8 cellular contexts compared by ENCODE assay signal in the genomic region with DNA sequence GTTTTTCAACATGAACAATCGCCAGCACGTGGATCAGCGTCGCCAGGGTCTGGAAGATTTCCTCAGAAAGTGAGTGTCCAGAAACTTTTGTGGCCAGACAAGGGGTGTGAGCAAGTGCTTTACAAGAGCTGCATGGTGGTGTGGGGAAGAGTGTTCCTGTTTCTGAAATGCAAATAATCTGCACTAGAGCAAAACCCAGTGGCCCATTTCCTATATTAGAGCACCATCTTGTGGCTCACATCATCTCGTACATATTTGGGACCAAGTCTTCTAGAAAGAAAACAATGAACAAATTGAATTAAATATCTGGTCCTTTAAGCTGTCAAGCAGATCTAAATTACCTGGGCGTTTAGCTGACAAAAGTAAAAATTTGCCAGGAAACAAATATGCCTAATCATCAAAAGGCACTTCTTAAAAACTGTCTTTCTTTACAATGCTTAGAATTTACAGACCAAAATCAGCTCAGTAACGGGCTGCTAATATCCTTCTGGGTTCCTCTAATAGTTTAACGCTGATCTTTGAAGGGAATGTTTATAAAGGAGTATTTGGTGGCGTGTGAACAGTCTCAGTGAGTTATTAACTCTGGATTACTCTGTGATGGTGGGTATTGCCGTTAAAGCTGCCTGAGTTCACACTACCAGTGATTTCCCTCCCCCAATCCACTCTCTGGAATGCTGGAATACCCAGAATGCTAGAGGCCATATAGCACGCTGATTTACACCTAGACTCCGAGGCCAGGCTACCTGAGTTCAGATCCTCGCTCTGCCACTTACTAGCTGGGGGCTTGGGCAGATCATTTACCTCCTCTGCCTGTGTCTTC.
DNase-seq lines count a peak whose midpoint lies in the region; ATAC-seq, FAIRE-seq and TF ChIP-seq lines count a peak whose summit lies in the region.

No MANE protein-coding gene starts in this region.

- no peaks in the 10 kb centered on the region for H3K79me2 ChIP-seq in K562 (ENCODE audit: control insufficient read depth, insufficient read depth, low read length)

- BruUV-seq in K562 (replicated peaks; lab: Mats Ljungman, UMichigan), result no TSS peak

- H4K20me1 ChIP-seq in K562 (replicated peaks; ENCODE audit: control insufficient read depth, insufficient read depth, low read length), result no peaks in the 10 kb centered on the region

- H3K4me1 ChIP-seq in K562 (replicated peaks in 1 of 2; ENCODE audit: control insufficient read depth in 2 of 2, insufficient read depth in 2 of 2, low read length in 2 of 2), result no peaks in the 10 kb centered on the region; a peak in 1 of 5 replicates
- H3K4me1 ChIP-seq in spleen, result peaks cover 6 to 49% (median 22%) of the 10 kb centered on the region in 6 donors

- H2AFZ ChIP-seq in K562 (ENCODE audit: low read depth, low read length), result no peak overlapping the region

- TF ChIP-seq CTCF in K562 (IDR thresholded peaks at IDR 0.05 in 2 of 3, conservative IDR thresholded peaks at IDR 0.05 in 1 of 3; ENCODE audit: insufficient read depth in 2 of 3, low read depth in 1 of 3, low read length in 3 of 3), result peak; percentile 70 to 90 (median 71); a peak in 5 of 6 replicates
- TF ChIP-seq CTCF in spleen (IDR thresholded peaks at IDR 0.05 in 8 of 11, conservative IDR thresholded peaks at IDR 0.05 in 3 of 11), result peak in 10 of 11 experiments; percentile 42 to 94 (median 78)

- TF ChIP-seq RAD21 in K562 (CRISPR knock-in tag; conservative IDR thresholded peaks at IDR 0.05 in 1 of 2, IDR thresholded peaks at IDR 0.05 in 1 of 2), result peak; percentile 97 to 98

- TF ChIP-seq EP300 in K562 (IDR thresholded peaks at IDR 0.05; ENCODE audit: low read length), result no peak

- H3K36me3 ChIP-seq in K562 (ENCODE audit: control insufficient read depth, insufficient read depth, low read length) (peaks cover 8% of the 10 kb centered on the region; the same call in 2 of the 3 replicates), spleen (peaks cover 0 to 44% (median 12%) of the 10 kb centered on the region in 6 donors)

- CTCF ChIA-PET in K562 (lab: Yijun Ruan, JAX; ENCODE audit: low intra/inter-chr PET ratio), result interaction anchor here (0.5 to 3.7 kb wide), 16 partner anchors 74 to 974 kb away, joined by 3 to 27 read pairs (median 4); a partner anchor contains a TSS

- no peak for TF ChIP-seq POLR2A in K562 (conservative IDR thresholded peaks at IDR 0.05)
- TF ChIP-seq POLR2A in spleen (IDR thresholded peaks at IDR 0.05), result no peak

- H3K4me3 ChIP-seq in K562 (no peak overlapping the region), spleen (no peak overlapping the region)

- ATAC-seq in GM18498 (IDR thresholded peaks at IDR 0.05; ENCODE audit: unreplicated experiment) (peak; percentile 82), HG02885 (IDR thresholded peaks at IDR 0.05; ENCODE audit: poor library complexity, unreplicated experiment) (peak; percentile 93), K562 (peak; percentile 86)

- intact Hi-C loops in K562 (cut with micrococcal nuclease) (loop anchor here (1.0 to 10.0 kb wide), 5 partner anchors 74 to 510 kb away; a partner anchor contains a TSS), spleen (cut with DNase I; ENCODE audit: low total_unique reads) (loop anchor here (5.0 kb wide), 3 partner anchors 278 to 797 kb away; no protein-coding TSS in a partner anchor)

- 38% methylated on average over 13 of the region's 13 CpGs for WGBS in K562 (ENCODE audit: insufficient coverage, low coverage, missing lambda C conversion rate)
- WGBS in spleen, 5 donors, result 46 to 56% (median 51%) methylated on average over 13 of the region's 13 CpGs

- in situ Hi-C loops in ACHN (cut with HindIII; ENCODE audit: low pct_ligation_motif_present, low pct_unique_long_range_greater_than_20kb, low sequenced_read_pairs) (no loop called here), K562 (cut with MboI) (loop anchor here (5.0 kb wide), 4 partner anchors 273 to 802 kb away; a partner anchor contains a TSS)

- no peak overlapping the region for H3K9ac ChIP-seq in K562 (ENCODE audit: insufficient read depth in 1 of 2, low read depth in 2 of 2, low read length in 2 of 2)

- H3K9me1 ChIP-seq in K562 (ENCODE audit: control insufficient read depth, insufficient read depth, low read length), result no peaks in the 10 kb centered on the region

- DNase-seq in ACHN (peak; percentile 86), NCI-H1694 (lab: John Stamatoyannopoulos, UW) (peak; percentile 85), SW480 (ENCODE audit: low spot score) (peak; percentile 90), K562 (ENCODE audit: extremely low read depth in 1 of 4, low spot score in 3 of 4) (peak; percentile 18 to 78 (median 30)), iPS-NIHi11 (ENCODE audit: low spot score) (peak; percentile 45), spleen (no peak)

- H3K9me3 ChIP-seq in K562 (replicated peaks; ENCODE audit: control insufficient read depth, insufficient read depth, low read depth, low read length), result no peaks in the 10 kb centered on the region
- H3K9me3 ChIP-seq in spleen, result no peaks in the 10 kb centered on the region

- H3K27me3 ChIP-seq in K562 (ENCODE audit: control insufficient read depth in 2 of 2, insufficient read depth in 2 of 2, low read length in 2 of 2), result no peaks in the 10 kb centered on the region
- H3K27me3 ChIP-seq in spleen (replicated peaks in 1 of 7), result no peaks in the 10 kb centered on the region

- POLR2A ChIA-PET in K562 (lab: Yijun Ruan, JAX), result interaction anchor here (0.7 to 2.0 kb wide), 6 partner anchors 17 to 472 kb away, joined by 3 to 11 read pairs (median 4); a partner anchor contains a TSS

- FAIRE-seq in K562 (lab: Jason Lieb, UNC), result peak; percentile 70

- H3K4me2 ChIP-seq in K562 (ENCODE audit: insufficient read depth, low read length), result no peak overlapping the region

- H3K27ac ChIP-seq in K562 (ENCODE audit: extremely low read depth, low read depth, low read length) (no peak overlapping the region), spleen (peak overlapping the region in 2 of 8 donors; percentile 38 to 48)

TF ChIP-seq in K562, 482 proteins besides CTCF, POLR2A, EP300 and RAD21:
- TF ChIP-seq RCOR1 (IDR thresholded peaks at IDR 0.05; ENCODE audit: borderline replicate concordance in 1 of 2, low read depth in 2 of 2, low read length in 2 of 2) (peak in 1 of 2 experiments; percentile 51; a peak in 1 of 4 replicates), CC2D1A (IDR thresholded peaks at IDR 0.05) (peak; percentile 64; the same call in 1 of the 2 replicates), ARID2 (IDR thresholded peaks at IDR 0.05) (peak; percentile 84), ZNF445 (CRISPR knock-in tag; IDR thresholded peaks at IDR 0.05; ENCODE audit: low read depth) (no peak), MAFK (IDR thresholded peaks at IDR 0.05; ENCODE audit: low read length) (0 out of 2 replicates have a peak, but pooled peaks have one; percentile 20), SMC3 (conservative IDR thresholded peaks at IDR 0.05; ENCODE audit: insufficient read depth, low read depth, low read length) (peak; percentile 94), HDGF (IDR thresholded peaks at IDR 0.05) (0 out of 2 replicates have a peak, but pooled peaks have one; percentile 63), C11orf30 (IDR thresholded peaks at IDR 0.05; ENCODE audit: low read depth) (peak; percentile 74; the same call in 1 of the 2 replicates), MAFG (tag; conservative IDR thresholded peaks at IDR 0.05) (peak; percentile 68), MYC (IDR thresholded peaks at IDR 0.05; ENCODE audit: low read depth, low read length) (0 out of 2 replicates have a peak, but pooled peaks have one; percentile 24), MYC (CRISPR knock-in tag; IDR thresholded peaks at IDR 0.05; ENCODE audit: borderline replicate concordance, low read depth) (no peak), BRD4 (IDR thresholded peaks at IDR 0.05) (no peak), SPI1 (IDR thresholded peaks at IDR 0.05; ENCODE audit: borderline replicate concordance, low read depth, low read length) (peak; percentile 74), CTBP1 (IDR thresholded peaks at IDR 0.05; ENCODE audit: borderline replicate concordance) (0 out of 2 replicates have a peak, but pooled peaks have one; percentile 18), MAFF (IDR thresholded peaks at IDR 0.05; ENCODE audit: low read length) (peak; percentile 68), ZNF316 (IDR thresholded peaks at IDR 0.05) (peak; percentile 87), MTA2 (IDR thresholded peaks at IDR 0.05; ENCODE audit: low read depth) (no peak), CREBBP (IDR thresholded peaks at IDR 0.05; ENCODE audit: low read depth, low read length) (no peak), STAG1 (CRISPR knock-in tag; IDR thresholded peaks at IDR 0.05; ENCODE audit: borderline replicate concordance) (peak; percentile 67; the same call in 1 of the 2 replicates), RB1 (IDR thresholded peaks at IDR 0.05; ENCODE audit: low read depth) (peak; percentile 54; the same call in 1 of the 2 replicates)
- TF ChIP-seq, protein P1, sequence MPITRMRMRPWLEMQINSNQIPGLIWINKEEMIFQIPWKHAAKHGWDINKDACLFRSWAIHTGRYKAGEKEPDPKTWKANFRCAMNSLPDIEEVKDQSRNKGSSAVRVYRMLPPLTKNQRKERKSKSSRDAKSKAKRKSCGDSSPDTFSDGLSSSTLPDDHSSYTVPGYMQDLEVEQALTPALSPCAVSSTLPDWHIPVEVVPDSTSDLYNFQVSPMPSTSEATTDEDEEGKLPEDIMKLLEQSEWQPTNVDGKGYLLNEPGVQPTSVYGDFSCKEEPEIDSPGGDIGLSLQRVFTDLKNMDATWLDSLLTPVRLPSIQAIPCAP (CRISPR knock-in tag; IDR thresholded peaks at IDR 0.05; ENCODE audit: borderline replicate concordance), result no peak
- TF ChIP-seq, protein P2, sequence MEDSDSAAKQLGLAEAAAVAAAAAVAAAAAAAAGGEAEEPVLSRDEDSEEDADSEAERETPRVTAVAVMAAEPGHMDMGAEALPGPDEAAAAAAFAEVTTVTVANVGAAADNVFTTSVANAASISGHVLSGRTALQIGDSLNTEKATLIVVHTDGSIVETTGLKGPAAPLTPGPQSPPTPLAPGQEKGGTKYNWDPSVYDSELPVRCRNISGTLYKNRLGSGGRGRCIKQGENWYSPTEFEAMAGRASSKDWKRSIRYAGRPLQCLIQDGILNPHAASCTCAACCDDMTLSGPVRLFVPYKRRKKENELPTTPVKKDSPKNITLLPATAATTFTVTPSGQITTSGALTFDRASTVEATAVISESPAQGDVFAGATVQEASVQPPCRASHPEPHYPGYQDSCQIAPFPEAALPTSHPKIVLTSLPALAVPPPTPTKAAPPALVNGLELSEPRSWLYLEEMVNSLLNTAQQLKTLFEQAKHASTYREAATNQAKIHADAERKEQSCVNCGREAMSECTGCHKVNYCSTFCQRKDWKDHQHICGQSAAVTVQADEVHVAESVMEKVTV (CRISPR knock-in tag; IDR thresholded peaks at IDR 0.05), result peak; percentile 94
TF ChIP-seq in K562: peak in this region for 16.
